1 cellular context compared by ENCODE assay signal in genomic region chr10:72086466-72087391, GRCh38.
TF ChIP-seq lines count a peak whose summit lies in the region.

No MANE protein-coding gene starts in this region.

TF ChIP-seq in HepG2, 621 proteins besides CTCF, POLR2A, EP300 and RAD21 (continued from another document and continues in another):
- TF ChIP-seq ZNF816 (CRISPR knock-in tag; IDR thresholded peaks at IDR 0.05; ENCODE audit: borderline replicate concordance) = no peak
- no peak for TF ChIP-seq YY1 (IDR thresholded peaks at IDR 0.05; ENCODE audit: insufficient read depth, insufficient replicate concordance, low read depth, low read length)
- no peak for TF ChIP-seq CEBPB (IDR thresholded peaks at IDR 0.05; ENCODE audit: borderline replicate concordance, low read depth, low read length)
- peak; percentile 58; the same call in 1 of the 2 replicates for TF ChIP-seq GABPB1 (CRISPR knock-in tag; IDR thresholded peaks at IDR 0.05)
- no peak for TF ChIP-seq RFXANK (CRISPR knock-in tag; IDR thresholded peaks at IDR 0.05)
- TF ChIP-seq KDM5A (IDR thresholded peaks at IDR 0.05; ENCODE audit: borderline replicate concordance, low read length) = no peak
- no peak; the same call in 1 of the 2 replicates for TF ChIP-seq ZNF563 (CRISPR knock-in tag; IDR thresholded peaks at IDR 0.05)
- no peak for TF ChIP-seq SNAPC2 (CRISPR knock-in tag; IDR thresholded peaks at IDR 0.05)
- TF ChIP-seq CHCHD3 (CRISPR knock-in tag; IDR thresholded peaks at IDR 0.05) = no peak
- no peak for TF ChIP-seq ZFP36L1 (CRISPR knock-in tag; IDR thresholded peaks at IDR 0.05)
- peak; percentile 91 for TF ChIP-seq UBTF (CRISPR knock-in tag; IDR thresholded peaks at IDR 0.05)
- no peak for TF ChIP-seq CERS6 (CRISPR knock-in tag; IDR thresholded peaks at IDR 0.05)
- no peak for TF ChIP-seq HES4 (CRISPR knock-in tag; IDR thresholded peaks at IDR 0.05; ENCODE audit: borderline replicate concordance)
- no peak for TF ChIP-seq ZIK1 (CRISPR knock-in tag; IDR thresholded peaks at IDR 0.05; ENCODE audit: borderline replicate concordance, low read depth)
- no peak for TF ChIP-seq ZMAT3 (CRISPR knock-in tag; conservative IDR thresholded peaks at IDR 0.05)
- no peak for TF ChIP-seq MEIS1 (CRISPR knock-in tag; IDR thresholded peaks at IDR 0.05; ENCODE audit: borderline replicate concordance)
- TF ChIP-seq ZNF337 (CRISPR knock-in tag; IDR thresholded peaks at IDR 0.05; ENCODE audit: borderline replicate concordance, low read depth) = no peak
- no peak for TF ChIP-seq MBD4 (IDR thresholded peaks at IDR 0.05; ENCODE audit: borderline replicate concordance, low read length)
- TF ChIP-seq JUN (CRISPR knock-in tag; IDR thresholded peaks at IDR 0.05) = 0 out of 2 replicates have a peak, but pooled peaks have one; percentile 29
- TF ChIP-seq CENPX (CRISPR knock-in tag; IDR thresholded peaks at IDR 0.05) = no peak
- TF ChIP-seq ZNF616 (CRISPR knock-in tag; IDR thresholded peaks at IDR 0.05; ENCODE audit: low read depth) = no peak
- no peak for TF ChIP-seq TRIM24 (CRISPR knock-in tag; IDR thresholded peaks at IDR 0.05)
- no peak for TF ChIP-seq ZSCAN29 (CRISPR knock-in tag; conservative IDR thresholded peaks at IDR 0.05)
- no peak for TF ChIP-seq ZNF646 (CRISPR knock-in tag; IDR thresholded peaks at IDR 0.05)
- TF ChIP-seq FOSL1 (CRISPR knock-in tag; IDR thresholded peaks at IDR 0.05; ENCODE audit: borderline replicate concordance) = no peak
- TF ChIP-seq ZNF326 (CRISPR knock-in tag; IDR thresholded peaks at IDR 0.05; ENCODE audit: borderline replicate concordance) = no peak
- TF ChIP-seq THRA (CRISPR knock-in tag; IDR thresholded peaks at IDR 0.05; ENCODE audit: borderline replicate concordance) = peak; percentile 14; the same call in 1 of the 2 replicates
- no peak for TF ChIP-seq SRY (CRISPR knock-in tag; IDR thresholded peaks at IDR 0.05)
- TF ChIP-seq NR2C2 (CRISPR knock-in tag; IDR thresholded peaks at IDR 0.05; ENCODE audit: borderline replicate concordance) = 0 out of 2 replicates have a peak, but pooled peaks have one; percentile 17
- 0 out of 2 replicates have a peak, but pooled peaks have one; percentile 16 for TF ChIP-seq SALL2 (CRISPR knock-in tag; IDR thresholded peaks at IDR 0.05)
- TF ChIP-seq ZNF431 (CRISPR knock-in tag; IDR thresholded peaks at IDR 0.05; ENCODE audit: borderline replicate concordance, low read depth) = no peak
- peak; percentile 7 for TF ChIP-seq RBM39 (IDR thresholded peaks at IDR 0.05; ENCODE audit: low read depth, low read length, poor library complexity, severe bottlenecking)
- TF ChIP-seq THAP8 (CRISPR knock-in tag; IDR thresholded peaks at IDR 0.05; ENCODE audit: borderline replicate concordance) = no peak
- no peak for TF ChIP-seq ATAD3A (CRISPR knock-in tag; IDR thresholded peaks at IDR 0.05)
- TF ChIP-seq MYNN (CRISPR knock-in tag; IDR thresholded peaks at IDR 0.05; ENCODE audit: low read depth) = no peak
- TF ChIP-seq ARHGAP35 (CRISPR knock-in tag; IDR thresholded peaks at IDR 0.05; ENCODE audit: borderline replicate concordance) = no peak
- TF ChIP-seq ZSCAN30 (CRISPR knock-in tag; IDR thresholded peaks at IDR 0.05) = no peak; the same call in 1 of the 2 replicates
- TF ChIP-seq ZNF317 (CRISPR knock-in tag; IDR thresholded peaks at IDR 0.05) = no peak
- TF ChIP-seq REL (CRISPR knock-in tag; conservative IDR thresholded peaks at IDR 0.05) = no peak
- 0 out of 2 replicates have a peak, but pooled peaks have one; percentile 35 for TF ChIP-seq FOXA3 (CRISPR knock-in tag; IDR thresholded peaks at IDR 0.05)
- TF ChIP-seq DPF2 (CRISPR knock-in tag; IDR thresholded peaks at IDR 0.05; ENCODE audit: borderline replicate concordance, low read depth) = no peak
- no peak for TF ChIP-seq NPAS2 (CRISPR knock-in tag; IDR thresholded peaks at IDR 0.05; ENCODE audit: borderline replicate concordance)
- peak; percentile 52; the same call in 1 of the 2 replicates for TF ChIP-seq ZBTB33 (CRISPR knock-in tag; IDR thresholded peaks at IDR 0.05)
- TF ChIP-seq SP4 (CRISPR knock-in tag; IDR thresholded peaks at IDR 0.05) = 0 out of 2 replicates have a peak, but pooled peaks have one; percentile 25
- no peak for TF ChIP-seq ZNF737 (CRISPR knock-in tag; IDR thresholded peaks at IDR 0.05; ENCODE audit: borderline replicate concordance)
- TF ChIP-seq LBX2 (CRISPR knock-in tag; IDR thresholded peaks at IDR 0.05; ENCODE audit: borderline replicate concordance) = no peak
- TF ChIP-seq ELF3 (CRISPR knock-in tag; IDR thresholded peaks at IDR 0.05) = peak; percentile 22; the same call in 1 of the 2 replicates
- TF ChIP-seq MAFG (CRISPR knock-in tag; IDR thresholded peaks at IDR 0.05) = no peak
- 0 out of 2 replicates have a peak, but pooled peaks have one; percentile 21 for TF ChIP-seq HIC2 (CRISPR knock-in tag; IDR thresholded peaks at IDR 0.05; ENCODE audit: low read depth)
